In the genomic region with DNA sequence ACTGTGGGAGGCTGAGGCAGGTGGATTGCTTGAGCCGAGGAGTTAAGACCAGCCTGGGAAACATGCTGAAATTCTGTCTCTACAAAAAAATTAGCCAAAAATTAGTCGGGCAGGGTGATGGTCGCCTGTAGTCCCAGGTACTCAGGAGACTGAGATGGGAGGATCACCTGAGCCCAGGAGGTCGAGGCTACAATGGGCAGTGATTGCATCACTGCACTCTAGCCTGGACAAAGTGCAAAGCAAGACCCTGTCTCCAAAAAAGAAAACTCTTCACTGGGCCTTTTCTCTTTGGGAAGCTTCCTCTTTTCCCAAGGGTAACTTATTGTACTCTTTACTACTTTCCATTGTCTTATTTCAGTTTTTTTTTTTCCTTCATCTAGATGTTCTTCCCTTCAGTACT, we compare ENCODE assay signal across 24 cellular contexts.
A peak's percentile ranks its signal among the peaks of the same experiment; 100 is the strongest.
DNase-seq lines count a peak whose midpoint lies in the region; ATAC-seq, FAIRE-seq and TF ChIP-seq lines count a peak whose summit lies in the region.
"Had no signal": no experiment of that assay in that cellular context is flagged by ENCODE, and none has a peak within 500 bp of the region (broad histone marks: within the 10 kb centered on the region; RNA-seq: fewer than 3 reads in every experiment).

No MANE protein-coding gene starts in this region.

- no peak overlapping the region for H2BK15ac ChIP-seq in H1 (ENCODE audit: low read length)

- no peaks in the 10 kb centered on the region for H3K9me2 ChIP-seq in GM23338 (ENCODE audit: insufficient read depth)

- H3K56ac ChIP-seq in H1 (replicated peaks; ENCODE audit: insufficient read length, low read depth, low read length) = no peak overlapping the region

- H3K36me3 Mint-ChIP-seq in GM23338 (ENCODE audit: low read depth) (no peaks in the 10 kb centered on the region), T-helper 17 cell (ENCODE audit: low read depth) (no peaks in the 10 kb centered on the region), nephron progenitor cell (ENCODE audit: low read depth) (no peaks in the 10 kb centered on the region)
- no peaks in the 10 kb centered on the region for H3K36me3 Mint-ChIP-seq in natural killer cell treated with Interleukin-12 subunit alpha and Interleukin-12 subunit beta and Interleukin-15 and Interleukin-18, amount 100 ng/mL, for 72 hours
- no peaks in the 10 kb centered on the region for H3K36me3 Mint-ChIP-seq in activated naive CD8-positive, alpha-beta T cell treated with anti-CD3 and anti-CD28 coated beads for 36 hours

- POLR2A ChIA-PET in H1 (lab: Charles Lee; ENCODE audit: partially characterized antibody) = interaction anchor here (1.7 kb wide), 1 partner anchor 89 kb away, joined by 5 read pairs; the partner anchor contains the start of gene UBE2K

- TF ChIP-seq EP300 in H1 (IDR thresholded peaks at IDR 0.05; ENCODE audit: borderline replicate concordance in 1 of 2, low read depth in 2 of 2, low read length in 2 of 2) = no peak

- FAIRE-seq in H1 (lab: Jason Lieb, UNC) = no peak
- FAIRE-seq: D721Med had no signal

- no peak for TF ChIP-seq POLR2A in H1 (IDR thresholded peaks at IDR 0.05; ENCODE audit: control extremely low read depth in 1 of 2, low read depth in 2 of 2, low read length in 2 of 2)
- no peak for TF ChIP-seq POLR2A in lower leg skin (IDR thresholded peaks at IDR 0.05)

- H2BK120ac ChIP-seq in H1 (replicated peaks; ENCODE audit: low read depth, low read length) = no peak overlapping the region

- H3K23me2 ChIP-seq in H1 (ENCODE audit: low read depth, low read length) = no peaks in the 10 kb centered on the region

- H3K4me1 Mint-ChIP-seq in GM23338 (peaks cover 8% of the 10 kb centered on the region; the same call in 1 of the 3 replicates), T-helper 17 cell (peaks cover 3% of the 10 kb centered on the region), nephron progenitor cell (no peaks in the 10 kb centered on the region)
- H3K4me1 Mint-ChIP-seq in natural killer cell treated with Interleukin-12 subunit alpha and Interleukin-12 subunit beta and Interleukin-15 and Interleukin-18, amount 100 ng/mL, for 72 hours (ENCODE audit: low read depth in 2 of 2) = no peaks in the 10 kb centered on the region
- H3K4me1 Mint-ChIP-seq in activated naive CD8-positive, alpha-beta T cell treated with anti-CD3 and anti-CD28 coated beads for 36 hours = no peaks in the 10 kb centered on the region

- H3K9me3 ChIP-seq in T-helper 17 cell (ENCODE audit: control insufficient read depth, low read length, poor library complexity, severe bottlenecking) (no peaks in the 10 kb centered on the region), H1 (ENCODE audit: insufficient read depth in 2 of 2, low read depth in 1 of 2, low read length in 1 of 2) (no peaks in the 10 kb centered on the region)
- H3K9me3 ChIP-seq: BLaER1, SJSA1 had no signal

- no peaks in the 10 kb centered on the region for H3K79me2 ChIP-seq in GM23338 (replicated peaks; ENCODE audit: insufficient read depth)
- H3K79me2 ChIP-seq in H1 (ENCODE audit: control insufficient read depth in 1 of 2, insufficient read depth in 2 of 2, low read length in 2 of 2) = no peaks in the 10 kb centered on the region

- no peak overlapping the region for H2BK5ac ChIP-seq in H1 (ENCODE audit: low read depth, low read length)

- DNase-seq in GM23338 (ENCODE audit: low spot score) (no peak), T-helper 17 cell (no peak), H1 (ENCODE audit: low read depth in 1 of 2, low spot score in 2 of 2) (no peak), nephron progenitor cell (no peak), dedifferentiated amniotic fluid mesenchymal stem cell (ENCODE audit: extremely low spot score) (no peak), lower leg skin (ENCODE audit: low spot score in 2 of 2) (no peak)
- no peak for DNase-seq in natural killer cell treated with Interleukin-12 subunit alpha and Interleukin-12 subunit beta and Interleukin-15 and Interleukin-18, amount 100 ng/mL, for 72 hours (ENCODE audit: low spot score)
- DNase-seq in activated naive CD8-positive, alpha-beta T cell treated with anti-CD3 and anti-CD28 coated beads for 36 hours = no peak
- DNase-seq: CD4-positive, CD25-positive, alpha-beta regulatory T cell; GM23248; HCEC 1CT; KBM-7; MV-4-11; NCI-H1105; NCI-H1436 treated with DMSO at 0.1 percent for 48 hours; NCI-H187 treated with DMSO at 0.1 percent for 48 hours; NCI-H2107; NCI-H446; NCI-H524 treated with DMSO at 0.1 percent for 48 hours; NCI-H774; Right ventricle myocardium superior had no signal

- ATAC-seq in GM23338 (peak; percentile 15; the same call in 2 of the 3 replicates), T-helper 17 cell (no peak)
- no peak for ATAC-seq in natural killer cell treated with Interleukin-12 subunit alpha and Interleukin-12 subunit beta and Interleukin-15 and Interleukin-18, amount 100 ng/mL, for 72 hours

- H3K14ac ChIP-seq in H1 (ENCODE audit: insufficient read length) = no peak overlapping the region

- no peak overlapping the region for H3K18ac ChIP-seq in H1 (ENCODE audit: extremely low read depth, low read length)

- no peak overlapping the region; the same call in 1 of the 2 replicates for H3K27ac ChIP-seq in GM23338 (ENCODE audit: low read depth)
- H3K27ac ChIP-seq in H1 (ENCODE audit: low read depth, low read length) = no peak overlapping the region
- H3K27ac ChIP-seq: BLaER1, GM23248, SJSA1 had no signal

- no peak overlapping the region for H2AFZ ChIP-seq in GM23338
- H2AFZ ChIP-seq in H1 (ENCODE audit: low read length) = no peak overlapping the region
- H2AFZ ChIP-seq: GM23248 had no signal

- no peak overlapping the region for H3K4ac ChIP-seq in H1 (replicated peaks; ENCODE audit: insufficient read length, low read depth, low read length)

- H3K27ac Mint-ChIP-seq in GM23338 (peak overlapping the region; percentile 78), T-helper 17 cell (peak overlapping the region; percentile 56), nephron progenitor cell (peak overlapping the region; percentile 51)
- H3K27ac Mint-ChIP-seq in natural killer cell treated with Interleukin-12 subunit alpha and Interleukin-12 subunit beta and Interleukin-15 and Interleukin-18, amount 100 ng/mL, for 72 hours = no peak overlapping the region
- no peak overlapping the region for H3K27ac Mint-ChIP-seq in activated naive CD8-positive, alpha-beta T cell treated with anti-CD3 and anti-CD28 coated beads for 36 hours
- H3K27ac Mint-ChIP-seq: CD4-positive, CD25-positive, alpha-beta regulatory T cell had no signal

- intact Hi-C loops in lower leg skin (cut with DNase I; ENCODE audit: low total_unique reads) = no loop called here

- WGBS in H1 (ENCODE audit: extremely low coverage in 1 of 2, insufficient coverage in 1 of 2, insufficient read length in 1 of 2, insufficient replicate concordance in 2 of 2, low coverage in 1 of 2, low lambda C conversion rate in 2 of 2, missing lambda C conversion rate in 1 of 2), 2 experiments = 93% methylated on average over 4 of the region's 4 CpGs; no CpG with 5 or more reads in 1 of the 2 experiments
- 81 to 90% methylated on average over 4 of the region's 4 CpGs for WGBS in lower leg skin, 2 donors

- H3K9me3 Mint-ChIP-seq in GM23338 (no peaks in the 10 kb centered on the region; the same call in 2 of the 3 replicates), nephron progenitor cell (no peaks in the 10 kb centered on the region)
- no peaks in the 10 kb centered on the region for H3K9me3 Mint-ChIP-seq in natural killer cell treated with Interleukin-12 subunit alpha and Interleukin-12 subunit beta and Interleukin-15 and Interleukin-18, amount 100 ng/mL, for 72 hours
- H3K9me3 Mint-ChIP-seq in activated naive CD8-positive, alpha-beta T cell treated with anti-CD3 and anti-CD28 coated beads for 36 hours = peaks cover 2% of the 10 kb centered on the region
- H3K9me3 Mint-ChIP-seq: CD4-positive, CD25-positive, alpha-beta regulatory T cell had no signal

- no peak overlapping the region for H2BK20ac ChIP-seq in H1 (ENCODE audit: low read length)

- H4K91ac ChIP-seq in H1 (replicated peaks; ENCODE audit: insufficient read length, low read length) = no peak overlapping the region

- no peaks in the 10 kb centered on the region for H3K79me1 ChIP-seq in H1 (ENCODE audit: low read depth, low read length)

- no peak overlapping the region for H3K4me3 ChIP-seq in GM23338
- H3K4me3 ChIP-seq in H1 (ENCODE audit: extremely low read depth in 1 of 4, insufficient read depth in 2 of 4, low read depth in 3 of 4, low read length in 4 of 4) = no peak overlapping the region
- H3K4me3 ChIP-seq in lower leg skin (ENCODE audit: low read depth, poor library complexity, severe bottlenecking) = no peak overlapping the region
- H3K4me3 ChIP-seq: BLaER1, GM23248, SJSA1 had no signal

- no peaks in the 10 kb centered on the region; the same call in 1 of the 2 replicates for H4K20me1 ChIP-seq in GM23338 (replicated peaks; ENCODE audit: insufficient read depth)
- no peaks in the 10 kb centered on the region for H4K20me1 ChIP-seq in H1 (replicated peaks in 1 of 2; ENCODE audit: control insufficient read depth in 1 of 2, insufficient read depth in 2 of 2, low read length in 2 of 2)
- H4K20me1 ChIP-seq: BLaER1 had no signal

- no peak overlapping the region for H3K23ac ChIP-seq in H1 (ENCODE audit: insufficient read length)

- TF ChIP-seq CTCF in GM23338 (conservative IDR thresholded peaks at IDR 0.05; ENCODE audit: low read depth in 2 of 2) = no peak
- TF ChIP-seq CTCF in H1 (IDR thresholded peaks at IDR 0.05; ENCODE audit: control extremely low read depth in 1 of 3, insufficient read depth in 1 of 3, low read depth in 1 of 3, low read length in 3 of 3) = no peak
- no peak for TF ChIP-seq CTCF in nephron progenitor cell (IDR thresholded peaks at IDR 0.05)
- no peak for TF ChIP-seq CTCF in lower leg skin (IDR thresholded peaks at IDR 0.05)

- H3K36me3 ChIP-seq in GM23338 (ENCODE audit: insufficient read depth) (no peaks in the 10 kb centered on the region), H1 (ENCODE audit: control insufficient read depth in 2 of 4, insufficient read depth in 4 of 4, low read length in 3 of 4) (no peaks in the 10 kb centered on the region)
- H3K36me3 ChIP-seq: SJSA1 had no signal

- H4K8ac ChIP-seq in H1 (ENCODE audit: extremely low read depth, insufficient read depth, low read length) = no peak overlapping the region

- H3K4me2 ChIP-seq in GM23338 (no peak overlapping the region), H1 (ENCODE audit: insufficient read depth in 1 of 2, low read depth in 2 of 2, low read length in 2 of 2) (no peak overlapping the region)
- H3K4me2 ChIP-seq: BLaER1 had no signal

- no peak overlapping the region for H3K4me3 Mint-ChIP-seq in GM23338
- no peak overlapping the region for H3K4me3 Mint-ChIP-seq in T-helper 17 cell
- no peak overlapping the region for H3K4me3 Mint-ChIP-seq in nephron progenitor cell
- no peak overlapping the region for H3K4me3 Mint-ChIP-seq in natural killer cell treated with Interleukin-12 subunit alpha and Interleukin-12 subunit beta and Interleukin-15 and Interleukin-18, amount 100 ng/mL, for 72 hours
- H3K4me3 Mint-ChIP-seq in activated naive CD8-positive, alpha-beta T cell treated with anti-CD3 and anti-CD28 coated beads for 36 hours = no peak overlapping the region
- H3K4me3 Mint-ChIP-seq: CD4-positive, CD25-positive, alpha-beta regulatory T cell had no signal

- CTCF ChIA-PET in H1 (lab: Charles Lee; ENCODE audit: partially characterized antibody) = no interaction called here

- H3K9ac ChIP-seq in H1 (replicated peaks in 1 of 4; ENCODE audit: extremely low read depth in 1 of 4, low read depth in 3 of 4, low read length in 3 of 4) = no peak overlapping the region
- H3K9ac ChIP-seq: BLaER1, GM23248 had no signal

- no peak for TF ChIP-seq RAD21 in H1 (IDR thresholded peaks at IDR 0.05 in 1 of 2, conservative IDR thresholded peaks at IDR 0.05 in 1 of 2; ENCODE audit: low read depth in 2 of 2, low read length in 2 of 2)

- H3F3A ChIP-seq in GM23338 (replicated peaks; ENCODE audit: low read depth) = no peaks in the 10 kb centered on the region

- H2BK12ac ChIP-seq in H1 (ENCODE audit: low read depth, low read length) = no peak overlapping the region

- H3K4me1 ChIP-seq in GM23338 (ENCODE audit: insufficient read depth) (no peaks in the 10 kb centered on the region), H1 (replicated peaks in 1 of 4; ENCODE audit: control insufficient read depth in 3 of 4, insufficient read depth in 4 of 4, low read length in 3 of 4) (no peaks in the 10 kb centered on the region)
- H3K4me1 ChIP-seq: BLaER1, SJSA1 had no signal

- H3K27me3 ChIP-seq in GM23338 (ENCODE audit: insufficient read depth) (no peaks in the 10 kb centered on the region), H1 (replicated peaks in 1 of 4; ENCODE audit: control insufficient read depth in 3 of 4, extremely low read depth in 1 of 4, insufficient read depth in 3 of 4, low read length in 3 of 4) (no peaks in the 10 kb centered on the region)
- H3K27me3 ChIP-seq: BLaER1, SJSA1 had no signal

- H3K27me3 Mint-ChIP-seq in GM23338 (ENCODE audit: insufficient read depth, low read depth, poor library complexity) (peaks cover 9% of the 10 kb centered on the region), T-helper 17 cell (no peaks in the 10 kb centered on the region), nephron progenitor cell (ENCODE audit: low read depth, poor library complexity) (no peaks in the 10 kb centered on the region)
- no peaks in the 10 kb centered on the region for H3K27me3 Mint-ChIP-seq in natural killer cell treated with Interleukin-12 subunit alpha and Interleukin-12 subunit beta and Interleukin-15 and Interleukin-18, amount 100 ng/mL, for 72 hours
- H3K27me3 Mint-ChIP-seq in activated naive CD8-positive, alpha-beta T cell treated with anti-CD3 and anti-CD28 coated beads for 36 hours = no peaks in the 10 kb centered on the region
- H3K27me3 Mint-ChIP-seq: CD4-positive, CD25-positive, alpha-beta regulatory T cell had no signal

- no peak overlapping the region for H4K5ac ChIP-seq in H1 (ENCODE audit: insufficient read length, low read depth, low read length)

- no peak overlapping the region for H2AK5ac ChIP-seq in H1 (ENCODE audit: low read depth, low read length)

Comparison
In these comparisons a context has a peak if more than half of its experiments do, and no peak if none do; other contexts are left out.
1. H3K27ac Mint-ChIP-seq: peak in GM23338 (single experiment), T-helper 17 cell (single experiment) and nephron progenitor cell (single experiment); none in natural killer cell treated with Interleukin-12 subunit alpha and Interleukin-12 subunit beta and Interleukin-15 and Interleukin-18, amount 100 ng/mL, for 72 hours (0 of 2) and activated naive CD8-positive, alpha-beta T cell treated with anti-CD3 and anti-CD28 coated beads for 36 hours (single experiment).